In the genomic region with DNA sequence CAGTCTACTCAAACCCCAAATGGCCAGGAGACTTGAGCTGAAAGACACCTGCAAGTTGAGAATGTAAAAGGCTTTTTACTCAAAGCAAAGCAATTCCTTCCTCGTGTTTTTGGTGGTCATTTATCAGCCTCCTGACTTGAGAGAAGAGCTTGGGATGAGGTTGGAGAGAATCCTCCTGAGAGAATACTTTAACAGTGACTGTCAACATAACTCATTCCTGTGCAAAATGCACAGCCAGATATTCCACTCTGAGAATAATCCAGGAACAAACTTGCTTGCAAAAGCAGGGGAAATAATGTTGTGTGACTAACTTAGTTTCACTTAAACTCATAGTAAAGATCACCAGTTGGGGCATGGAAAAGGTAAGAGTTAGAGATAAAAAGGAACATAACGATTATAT, we compare ENCODE assay signal across 12 cellular contexts.
"Had no signal": no experiment of that assay in that cellular context is flagged by ENCODE, and none has a peak within 500 bp of the region (broad histone marks: within the 10 kb centered on the region; RNA-seq: fewer than 3 reads in every experiment).

No MANE protein-coding gene starts in this region.

- H3K36me3 ChIP-seq: lower lobe of right lung had no signal

- H3K9me3 Mint-ChIP-seq: activated T-helper 2 cell treated with anti-CD3 and anti-CD28 coated beads, Interferon-gamma antibody, Interleukin-2, Interleukin-4, amounts not matched to agents 10 μg/mL and 5 μg/mL and 100 μg/mL, durations not matched to agents 14 hours and 24 hours and 36 hours had no signal

- H3K27ac ChIP-seq: hepatocyte, lower lobe of right lung, skin epidermis, tibial artery had no signal

- H3K27me3 ChIP-seq: hepatocyte, tibial artery had no signal

- H3K4me2 ChIP-seq: hepatocyte had no signal

- H2AFZ ChIP-seq: hepatocyte had no signal

- DNase-seq: activated CD4-positive, alpha-beta T cell treated with anti-CD3 and anti-CD28 coated beads, Interleukin-2, amount 50 U/mL, for 1 hour; activated CD4-positive, CD25-positive, alpha-beta regulatory T cell; activated naive CD4-positive, alpha-beta T cell treated with anti-CD3 and anti-CD28 coated beads, Interleukin-2, amount 50 U/mL, for 16 hours; amniotic stem cell; kidney glomerular epithelial cell; lower lobe of right lung; midbrain; T-helper 2 cell; tibial artery had no signal

- H3K4me3 ChIP-seq: hepatocyte, lower lobe of right lung, skin epidermis, tibial artery had no signal

- H3K27ac Mint-ChIP-seq: activated T-helper 2 cell treated with anti-CD3 and anti-CD28 coated beads, Interferon-gamma antibody, Interleukin-2, Interleukin-4, amounts not matched to agents 10 μg/mL and 5 μg/mL and 100 μg/mL, durations not matched to agents 14 hours and 24 hours and 36 hours had no signal

- H3K9me3 ChIP-seq: lower lobe of right lung, tibial artery had no signal
